In the genomic region with DNA sequence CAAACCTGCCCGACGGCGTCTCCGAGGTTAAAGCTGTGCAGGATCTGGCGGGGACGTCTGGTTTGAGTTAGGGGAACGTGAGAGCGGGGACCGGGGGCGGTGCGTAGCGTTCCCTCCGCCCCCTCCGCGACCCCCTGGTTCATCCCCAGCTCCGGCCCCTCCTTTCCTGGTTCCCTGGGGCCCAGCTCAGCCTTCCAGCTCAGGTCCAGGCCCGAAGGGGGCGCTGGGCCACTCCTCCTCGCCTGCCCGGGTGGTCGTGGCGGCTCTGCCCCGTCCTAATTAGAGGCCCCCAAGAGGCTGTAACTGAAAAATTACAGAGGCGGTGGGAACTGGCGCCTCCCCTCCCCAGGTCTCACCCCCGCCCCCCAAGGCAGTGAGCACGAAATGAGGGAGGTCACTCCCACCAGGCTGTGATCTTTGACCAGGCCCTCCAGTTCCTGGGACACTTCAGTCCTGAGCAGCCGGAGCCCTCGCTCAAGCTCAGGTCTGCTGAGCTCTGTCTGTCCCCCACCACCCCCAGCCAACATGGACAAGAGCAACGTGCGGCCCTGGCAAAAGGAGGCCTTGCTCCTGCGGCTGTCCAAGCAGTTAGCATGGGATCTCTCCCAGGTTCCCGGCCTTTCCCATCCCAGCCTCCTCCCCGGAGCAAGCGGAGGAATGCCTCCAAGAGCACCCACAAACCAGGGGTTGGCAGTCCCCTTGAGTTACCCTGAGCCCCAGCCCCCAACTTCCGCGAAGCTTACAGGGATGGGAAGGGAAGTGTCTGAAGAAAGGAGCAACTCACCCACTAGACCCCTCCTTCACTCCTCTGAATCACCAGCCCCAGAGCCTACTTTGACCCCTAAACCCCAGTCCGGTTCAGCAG, we compare ENCODE assay signal across 1 cellular context.
TF ChIP-seq lines count a peak whose summit lies in the region.

No MANE protein-coding gene starts in this region.

TF ChIP-seq in GM12878, 131 proteins besides CTCF, POLR2A, EP300 and RAD21:
- TF ChIP-seq ZBTB33 (IDR thresholded peaks at IDR 0.05): no peak
- TF ChIP-seq ZNF622 (IDR thresholded peaks at IDR 0.05): no peak
- TF ChIP-seq NFXL1 (IDR thresholded peaks at IDR 0.05; ENCODE audit: borderline replicate concordance): no peak
- TF ChIP-seq GATAD2B (conservative IDR thresholded peaks at IDR 0.05; ENCODE audit: low read depth): no peak
- TF ChIP-seq RELA (IDR thresholded peaks at IDR 0.05; ENCODE audit: borderline replicate concordance, partially characterized antibody): no peak
- TF ChIP-seq WRNIP1 (IDR thresholded peaks at IDR 0.05; ENCODE audit: borderline replicate concordance, low read depth, low read length): no peak
- no peak for TF ChIP-seq RUNX3 (IDR thresholded peaks at IDR 0.05; ENCODE audit: low read length)
- TF ChIP-seq HCFC1 (IDR thresholded peaks at IDR 0.05; ENCODE audit: low read length): no peak
- TF ChIP-seq BCLAF1 (IDR thresholded peaks at IDR 0.05): no peak
- no peak for TF ChIP-seq FOS (IDR thresholded peaks at IDR 0.05; ENCODE audit: borderline replicate concordance, extremely low read depth, insufficient read length)
- TF ChIP-seq CHD4 (IDR thresholded peaks at IDR 0.05): no peak
- TF ChIP-seq POU2F2 (IDR thresholded peaks at IDR 0.05; ENCODE audit: borderline replicate concordance, low read depth, low read length): no peak
- TF ChIP-seq ASH2L (IDR thresholded peaks at IDR 0.05; ENCODE audit: borderline replicate concordance, low read depth): no peak
- TF ChIP-seq USF2 (IDR thresholded peaks at IDR 0.05; ENCODE audit: borderline replicate concordance, low read depth, low read length): no peak
- TF ChIP-seq BACH1 (IDR thresholded peaks at IDR 0.05; ENCODE audit: borderline replicate concordance): no peak
- TF ChIP-seq ZBTB40 (IDR thresholded peaks at IDR 0.05; ENCODE audit: borderline replicate concordance): no peak
- no peak for TF ChIP-seq ETV6 (conservative IDR thresholded peaks at IDR 0.05 in 1 of 2, IDR thresholded peaks at IDR 0.05 in 1 of 2; ENCODE audit: borderline replicate concordance in 1 of 2, low read depth in 1 of 2)
TF ChIP-seq in GM12878: peak in this region for 0.
